Comparison of ENCODE assay signal across 8 cellular contexts in the genomic region with DNA sequence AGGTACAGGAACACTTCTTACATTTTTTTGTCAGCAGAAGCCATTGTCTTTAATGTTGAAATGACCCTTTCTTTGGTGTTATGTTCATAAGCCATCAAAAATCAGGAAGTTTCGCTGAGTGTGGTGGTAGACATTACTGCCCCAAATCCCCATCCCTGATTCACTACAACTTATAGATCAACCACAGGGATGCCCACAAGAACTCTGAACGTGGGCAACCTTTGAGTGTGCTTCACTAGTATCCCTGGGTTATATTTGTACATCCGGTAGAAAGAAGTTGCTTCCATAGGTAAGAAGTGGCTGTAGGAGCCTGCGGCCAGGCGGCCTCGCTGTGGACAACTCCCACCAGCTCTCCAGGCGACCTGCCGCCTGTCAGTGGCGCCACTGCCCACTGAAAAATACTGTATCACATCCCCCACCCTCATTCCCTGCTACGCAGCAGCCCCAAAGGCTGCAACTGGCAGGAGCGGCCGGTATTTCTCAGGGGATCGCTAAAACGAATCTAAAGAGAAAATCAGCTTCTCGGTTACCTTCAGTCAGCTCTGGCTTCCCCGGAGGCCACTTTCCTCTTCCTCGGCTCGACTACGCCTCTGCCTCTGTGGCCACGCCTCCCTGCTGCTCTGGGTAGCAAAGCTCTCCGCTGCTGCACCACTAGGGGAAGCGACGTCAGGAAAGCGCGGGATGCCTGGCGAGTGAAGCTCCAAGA. TPM values are rescaled to one million over a fixed set of nuclear protein-coding genes. Genes with fewer than 3 reads are reported as not detected.
DNase-seq lines count a peak whose midpoint lies in the region; ATAC-seq lines count a peak whose summit lies in the region.

No MANE protein-coding gene starts in this region.

- ATAC-seq in GM18870 (IDR thresholded peaks at IDR 0.05; ENCODE audit: unreplicated experiment) (peak; percentile 88), HG03103 (IDR thresholded peaks at IDR 0.05; ENCODE audit: low read depth, unreplicated experiment) (peak; percentile 96)

- peaks cover 11% of the 10 kb centered on the region for H3K4me1 ChIP-seq in mononuclear cell (ENCODE audit: insufficient read depth, low read length)

- H3K27me3 ChIP-seq in mononuclear cell (ENCODE audit: insufficient read depth, low read length): no peaks in the 10 kb centered on the region

- H3K4me3 ChIP-seq in mononuclear cell (ENCODE audit: low read length): peak overlapping the region; percentile 45

- DNase-seq in activated CD4-positive, alpha-beta T cell treated with anti-CD3 and anti-CD28 coated beads, Interleukin-2, amount 50 U/mL, for 4 hours: peak; percentile 54 to 59
- DNase-seq in effector CD4-positive, alpha-beta T cell: peak; percentile 43
- DNase-seq in stimulated activated CD8-positive, alpha-beta memory T cell treated with anti-CD3 and anti-CD28 coated beads, Interleukin-4, amount 100 ng/mL, for 48 hours: peak; percentile 68
- DNase-seq in NOMO-1 (lab: John Stamatoyannopoulos, UW; ENCODE audit: unreplicated experiment in 2 of 2): no peak
- no peak for DNase-seq in DMS153 treated with DMSO at 0.1 percent for 48 hours (lab: John Stamatoyannopoulos, UW; ENCODE audit: unreplicated experiment)

- no peaks in the 10 kb centered on the region for H3K9me3 ChIP-seq in mononuclear cell (ENCODE audit: low read depth, low read length)

RNA-seq across cellular contexts. Expression of a gene that starts 13.9 kb away (rescaled TPM):
- not detected for total RNA-seq in mononuclear cell

RNA-seq across cellular contexts. Expression of a gene that starts 43.5 kb away (rescaled TPM):
- total RNA-seq in mononuclear cell: not detected

RNA-seq across cellular contexts. Expression of a gene that starts 48.5 kb away (rescaled TPM):
- total RNA-seq in mononuclear cell: 6.0 TPM

RNA-seq across cellular contexts. Expression of a gene that starts 49.2 kb away (rescaled TPM):
- total RNA-seq in mononuclear cell: 2.2 TPM

Comparison
In these comparisons a context has a peak if more than half of its experiments do, and no peak if none do; other contexts are left out.
1. DNase-seq: peak in activated CD4-positive, alpha-beta T cell treated with anti-CD3 and anti-CD28 coated beads, Interleukin-2, amount 50 U/mL, for 4 hours (2 of 2), effector CD4-positive, alpha-beta T cell (single experiment) and stimulated activated CD8-positive, alpha-beta memory T cell treated with anti-CD3 and anti-CD28 coated beads, Interleukin-4, amount 100 ng/mL, for 48 hours (single experiment); none in NOMO-1 (0 of 2) and DMS153 treated with DMSO at 0.1 percent for 48 hours (single experiment).